19 cellular contexts compared by ENCODE assay signal in the genomic region with DNA sequence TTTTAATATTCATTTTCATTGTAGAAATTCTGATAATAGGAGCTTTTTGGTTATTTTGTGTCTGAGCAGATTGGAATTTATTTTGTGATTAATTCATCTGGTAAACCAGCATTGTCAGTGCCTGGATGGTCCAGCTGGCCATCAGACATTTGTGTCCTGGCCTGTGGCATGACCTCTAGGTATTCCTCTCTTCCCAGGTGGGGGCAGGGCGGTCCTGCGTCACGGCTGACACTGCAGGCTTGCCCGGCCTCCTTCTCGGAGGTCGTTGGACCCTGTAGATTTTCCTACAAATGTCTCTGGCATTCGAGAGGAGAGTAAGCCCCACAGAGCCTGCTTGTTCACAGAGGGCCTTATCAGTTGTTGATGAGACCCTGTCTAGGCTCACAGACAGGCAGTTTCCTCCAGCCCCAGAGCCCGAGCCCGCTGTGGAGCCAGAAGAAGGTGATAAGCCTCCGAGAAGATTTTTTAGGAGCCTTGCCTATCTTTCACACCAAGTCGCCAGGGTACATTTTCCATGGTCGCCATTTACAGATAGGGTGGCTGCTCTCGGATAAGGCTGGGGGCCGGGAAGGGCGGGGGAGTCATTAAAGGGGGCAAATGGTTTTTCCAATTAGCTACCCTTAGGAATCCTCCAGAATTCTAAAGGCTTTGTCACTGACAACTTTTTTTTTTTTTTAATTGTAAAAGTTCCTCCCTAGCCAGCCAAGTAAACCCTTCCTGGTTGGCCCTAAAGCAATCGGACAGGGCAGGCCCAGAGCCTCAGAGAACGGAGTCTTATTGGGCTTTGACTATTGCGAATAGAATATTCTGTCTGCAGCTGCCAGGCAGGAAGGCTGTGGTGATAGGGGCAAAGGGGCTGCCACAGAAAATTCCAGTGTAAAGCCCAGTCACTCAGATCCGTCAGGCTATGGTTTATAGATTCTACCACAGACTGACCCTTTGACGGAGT.
A peak's percentile ranks its signal among the peaks of the same experiment; 100 is the strongest.
DNase-seq lines count a peak whose midpoint lies in the region; ATAC-seq and TF ChIP-seq lines count a peak whose summit lies in the region.
"Had no signal": no experiment of that assay in that cellular context is flagged by ENCODE, and none has a peak within 500 bp of the region (broad histone marks: within the 10 kb centered on the region; RNA-seq: fewer than 3 reads in every experiment).

No MANE protein-coding gene starts in this region.

- H3K27me3 ChIP-seq in heart left ventricle, result no peaks in the 10 kb centered on the region
- H3K27me3 ChIP-seq: BE2C had no signal

- H3K4me1 ChIP-seq in heart left ventricle, result peaks cover 0 to 31% (median 0%) of the 10 kb centered on the region in 12 donors

- WGBS in heart left ventricle, 4 donors, result 40 to 59% (median 46%) methylated on average over 19 to 20 of the region's 20 CpGs

- DNase-seq in heart left ventricle (peak in 2 of 5 donors; percentile 38 to 43), Right ventricle myocardium superior (no peak), erythroblast (lab: John Stamatoyannopoulos, UW) (peak; percentile 7 to 58), islet precursor cell (peak; percentile 87), globus pallidus (ENCODE audit: low spot score) (no peak), NCI-H128 (lab: John Stamatoyannopoulos, UW; ENCODE audit: unreplicated experiment) (no peak)
- DNase-seq: BE2C; CD4-positive, CD25-positive, alpha-beta regulatory T cell; COR-L47; GDM1; KBM-7; NCI-H1105; NCI-H1694 treated with DMSO at 0.1 percent for 48 hours; NCI-H2107; NCI-H510A; NCI-H82; PC-3; RPMI8226 had no signal

- peak overlapping the region in 6 of 12 donors; percentile 4 to 67 (median 42) for H3K27ac ChIP-seq in heart left ventricle

- TF ChIP-seq POLR2A in heart left ventricle (IDR thresholded peaks at IDR 0.05) (no peak), erythroblast (IDR thresholded peaks at IDR 0.05; ENCODE audit: low read length) (no peak)

- intact Hi-C loops in heart left ventricle (cut with DNase I) (no loop called here), Right ventricle myocardium superior (cut with DNase I) (no loop called here)

- no peaks in the 10 kb centered on the region for H3K9me3 ChIP-seq in heart left ventricle
- H3K9me3 ChIP-seq: BE2C had no signal

- no peak overlapping the region for H3K4me3 ChIP-seq in heart left ventricle

- TF ChIP-seq CTCF in heart left ventricle (IDR thresholded peaks at IDR 0.05), result no peak

- peak in 3 of 4 donors; percentile 5 to 30 (median 30) for ATAC-seq in heart left ventricle
- no peak for ATAC-seq in Right ventricle myocardium superior (ENCODE audit: poor library complexity)
- ATAC-seq in HG02885 (IDR thresholded peaks at IDR 0.05; ENCODE audit: poor library complexity, unreplicated experiment), result no peak
- ATAC-seq: PC-3 had no signal

- no peaks in the 10 kb centered on the region for H3K36me3 ChIP-seq in heart left ventricle
- H3K36me3 ChIP-seq: BE2C had no signal

Comparison
In these comparisons a context has a peak if more than half of its experiments do, and no peak if none do; other contexts are left out.
1. ATAC-seq: peak in heart left ventricle (3 of 4); none in Right ventricle myocardium superior (single experiment) and HG02885 (single experiment).
2. DNase-seq: peak in erythroblast (2 of 2) and islet precursor cell (single experiment); none in Right ventricle myocardium superior (single experiment), globus pallidus (single experiment) and NCI-H128 (single experiment).